ENCODE assay signal across 8 cellular contexts in the genomic region with DNA sequence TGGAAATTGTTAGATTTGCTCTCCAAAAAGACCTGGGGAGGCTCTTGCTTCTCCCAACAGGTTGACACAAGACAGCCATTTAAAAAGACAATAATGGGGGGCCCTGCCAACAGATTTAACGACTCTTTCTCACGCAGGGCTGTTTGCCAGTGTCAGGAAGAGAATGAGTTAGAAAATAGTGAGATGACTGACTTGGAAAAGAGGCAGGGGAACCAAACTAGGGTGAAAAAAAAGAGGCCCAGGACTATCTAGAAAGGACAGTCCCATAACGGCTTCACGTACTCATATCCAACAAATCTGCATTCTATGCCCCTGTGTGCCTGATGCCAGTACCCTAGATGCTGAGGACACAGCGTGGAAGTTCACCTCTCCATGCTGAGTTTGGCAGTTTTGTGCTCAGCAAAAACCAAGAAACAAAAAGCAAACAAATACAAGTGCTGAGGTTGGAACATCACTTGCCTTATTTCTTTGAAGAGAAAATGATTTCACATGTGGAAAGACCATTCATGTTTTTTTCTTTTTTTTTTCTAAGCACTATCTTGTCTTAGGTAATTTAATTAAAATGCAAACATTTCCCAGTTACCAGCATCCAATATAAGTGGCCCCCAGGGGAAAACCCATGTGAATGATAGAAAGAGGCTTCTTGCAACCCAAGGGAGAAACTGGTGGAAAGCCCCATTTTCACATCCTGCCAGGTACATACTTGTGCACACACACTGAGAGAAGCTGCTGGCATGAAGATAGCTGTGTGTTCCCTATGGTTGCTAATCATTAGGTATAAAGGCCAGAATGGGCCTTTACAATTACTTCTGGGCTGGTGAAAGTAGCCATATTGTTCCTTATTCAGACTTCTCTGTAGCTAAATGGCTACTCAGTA. TPM values are rescaled to one million over a fixed set of nuclear protein-coding genes. Genes with fewer than 3 reads are reported as not detected.
DNase-seq lines count a peak whose midpoint lies in the region; ATAC-seq, FAIRE-seq and TF ChIP-seq lines count a peak whose summit lies in the region.

No MANE protein-coding gene starts in this region.

- H3K9me3 ChIP-seq in BE2C: no peaks in the 10 kb centered on the region
- no peaks in the 10 kb centered on the region for H3K9me3 ChIP-seq in small intestine (ENCODE audit: control insufficient read depth, low read depth)
- H3K9me3 ChIP-seq in psoas muscle: no peaks in the 10 kb centered on the region

- FAIRE-seq in GM19239 (lab: Jason Lieb, UNC): peak; percentile 92
- no peak for FAIRE-seq in small intestine (lab: Jason Lieb, UNC)

- WGBS in small intestine, 3 donors: 67 to 76% (median 76%) methylated on average over 5 of the region's 5 CpGs
- WGBS in psoas muscle, 3 donors: 50 to 57% (median 53%) methylated on average over 5 of the region's 5 CpGs

- DNase-seq in BE2C (peak; percentile 52), GM19239 (ENCODE audit: insufficient read length, low spot score) (no peak), small intestine (no peak), psoas muscle (no peak), putamen (ENCODE audit: low spot score) (no peak), NCI-H748 treated with DMSO at 0.1 percent for 48 hours (lab: John Stamatoyannopoulos, UW) (no peak)
- no peak for DNase-seq in activated T-helper 2 cell treated with anti-CD3 and anti-CD28 coated beads, Interferon-gamma antibody, Interleukin-2, Interleukin-4, amounts not matched to agents 10 μg/mL and 5 μg/mL and 100 μg/mL, durations not matched to agents 14 hours and 24 hours and 36 hours (ENCODE audit: low spot score)

- intact Hi-C loops in activated T-helper 2 cell treated with anti-CD3 and anti-CD28 coated beads, Interferon-gamma antibody, Interleukin-2, Interleukin-4, amounts not matched to agents 10 μg/mL and 5 μg/mL and 100 μg/mL, durations not matched to agents 14 hours and 24 hours and 36 hours (cut with micrococcal nuclease): loop anchor here (1.0 kb wide), 3 partner anchors 9 to 23 kb away; a partner anchor contains a TSS
- intact Hi-C loops in psoas muscle (cut with DNase I): loop anchor here in 1 of 2 donors (2.0 kb wide), 1 partner anchor 145 kb away; no protein-coding TSS in a partner anchor

- peaks cover 77% of the 10 kb centered on the region for H3K4me1 Mint-ChIP-seq in activated T-helper 2 cell treated with anti-CD3 and anti-CD28 coated beads, Interferon-gamma antibody, Interleukin-2, Interleukin-4, amounts not matched to agents 10 μg/mL and 5 μg/mL and 100 μg/mL, durations not matched to agents 14 hours and 24 hours and 36 hours (ENCODE audit: low read depth)

- H3K27ac ChIP-seq in small intestine (ENCODE audit: low read depth in 1 of 2, low read length in 1 of 2): peak overlapping the region in 1 of 2 donors; percentile 73
- no peak overlapping the region for H3K27ac ChIP-seq in psoas muscle

- no peaks in the 10 kb centered on the region for H3K27me3 ChIP-seq in BE2C
- H3K27me3 ChIP-seq in small intestine (ENCODE audit: control insufficient read depth in 2 of 2, insufficient read depth in 2 of 2, low read length in 2 of 2): no peaks in the 10 kb centered on the region
- H3K27me3 ChIP-seq in psoas muscle (ENCODE audit: insufficient read depth in 3 of 3, low read length in 2 of 3): no peaks in the 10 kb centered on the region

- peak overlapping the region; percentile 45 for H3K4me3 Mint-ChIP-seq in activated T-helper 2 cell treated with anti-CD3 and anti-CD28 coated beads, Interferon-gamma antibody, Interleukin-2, Interleukin-4, amounts not matched to agents 10 μg/mL and 5 μg/mL and 100 μg/mL, durations not matched to agents 14 hours and 24 hours and 36 hours (ENCODE audit: low read depth)

- no peaks in the 10 kb centered on the region for H3K27me3 Mint-ChIP-seq in activated T-helper 2 cell treated with anti-CD3 and anti-CD28 coated beads, Interferon-gamma antibody, Interleukin-2, Interleukin-4, amounts not matched to agents 10 μg/mL and 5 μg/mL and 100 μg/mL, durations not matched to agents 14 hours and 24 hours and 36 hours (ENCODE audit: low read depth)

- H3K9me3 Mint-ChIP-seq in activated T-helper 2 cell treated with anti-CD3 and anti-CD28 coated beads, Interferon-gamma antibody, Interleukin-2, Interleukin-4, amounts not matched to agents 10 μg/mL and 5 μg/mL and 100 μg/mL, durations not matched to agents 14 hours and 24 hours and 36 hours: no peaks in the 10 kb centered on the region

- peak overlapping the region; percentile 92 for H3K27ac Mint-ChIP-seq in activated T-helper 2 cell treated with anti-CD3 and anti-CD28 coated beads, Interferon-gamma antibody, Interleukin-2, Interleukin-4, amounts not matched to agents 10 μg/mL and 5 μg/mL and 100 μg/mL, durations not matched to agents 14 hours and 24 hours and 36 hours

- H3K4me1 ChIP-seq in BE2C (peaks cover 26% of the 10 kb centered on the region), small intestine (ENCODE audit: control insufficient read depth in 2 of 2, insufficient read depth in 1 of 2, low read depth in 1 of 2, low read length in 1 of 2) (peaks cover 2 to 15% of the 10 kb centered on the region in 2 donors), psoas muscle (no peaks in the 10 kb centered on the region)

- H3K36me3 Mint-ChIP-seq in activated T-helper 2 cell treated with anti-CD3 and anti-CD28 coated beads, Interferon-gamma antibody, Interleukin-2, Interleukin-4, amounts not matched to agents 10 μg/mL and 5 μg/mL and 100 μg/mL, durations not matched to agents 14 hours and 24 hours and 36 hours (ENCODE audit: low read depth): peaks cover 73% of the 10 kb centered on the region

- peak; percentile 61 for ATAC-seq in HG03103 (IDR thresholded peaks at IDR 0.05; ENCODE audit: low read depth, unreplicated experiment)
- no peak for ATAC-seq in psoas muscle

- H3K36me3 ChIP-seq in BE2C: no peaks in the 10 kb centered on the region
- no peaks in the 10 kb centered on the region for H3K36me3 ChIP-seq in small intestine (ENCODE audit: control insufficient read depth in 2 of 2, insufficient read depth in 2 of 2, low read length in 2 of 2)
- H3K36me3 ChIP-seq in psoas muscle (ENCODE audit: insufficient read depth in 1 of 2, low read depth in 1 of 2): no peaks in the 10 kb centered on the region

- no peak overlapping the region for H3K4me3 ChIP-seq in BE2C (ENCODE audit: low read depth, low read length)
- no peak overlapping the region for H3K4me3 ChIP-seq in small intestine (ENCODE audit: low read depth in 1 of 2, low read length in 2 of 2)
- no peak overlapping the region for H3K4me3 ChIP-seq in psoas muscle

- TF ChIP-seq CTCF in BE2C (IDR thresholded peaks at IDR 0.05; ENCODE audit: low read depth, low read length) (no peak), psoas muscle (IDR thresholded peaks at IDR 0.05) (no peak)

RNA-seq across cellular contexts. Expression of a gene that starts 10.6 kb away (rescaled TPM):
- 7.4 TPM for polyA plus RNA-seq in BE2C (2012; ENCODE audit: insufficient read depth, insufficient read length, low read depth)
- total RNA-seq in activated T-helper 2 cell treated with anti-CD3 and anti-CD28 coated beads, Interferon-gamma antibody, Interleukin-2, Interleukin-4, amounts not matched to agents 10 μg/mL and 5 μg/mL and 100 μg/mL, durations not matched to agents 14 hours and 24 hours and 36 hours: 281 and 287 TPM in 2 replicates
- polyA plus RNA-seq in small intestine (10 to 100 TPM in 2 of 3 donors, 1 to 10 TPM in 1; 3.1 to 15.4 (median 13.8) TPM), psoas muscle (1 to 10 TPM; 3.4 to 3.9 (median 3.4) TPM)
- 10 to 100 TPM in 1 of 4 donors, 1 to 10 TPM in 3; 6.2 to 10.0 (median 8.0) TPM for total RNA-seq in psoas muscle

Comparison
In these comparisons a context has a peak if more than half of its experiments do, and no peak if none do; other contexts are left out.
1. RNA of a gene that starts 10.6 kb away (total RNA-seq): 281 to 287 TPM in activated T-helper 2 cell treated with anti-CD3 and anti-CD28 coated beads, Interferon-gamma antibody, Interleukin-2, Interleukin-4, amounts not matched to agents 10 μg/mL and 5 μg/mL and 100 μg/mL, durations not matched to agents 14 hours and 24 hours and 36 hours; 6.2 to 10.0 TPM in psoas muscle; every median in the first group is over 10 times any median in the second.